ENCODE assay signal across 18 cellular contexts in the genomic region with DNA sequence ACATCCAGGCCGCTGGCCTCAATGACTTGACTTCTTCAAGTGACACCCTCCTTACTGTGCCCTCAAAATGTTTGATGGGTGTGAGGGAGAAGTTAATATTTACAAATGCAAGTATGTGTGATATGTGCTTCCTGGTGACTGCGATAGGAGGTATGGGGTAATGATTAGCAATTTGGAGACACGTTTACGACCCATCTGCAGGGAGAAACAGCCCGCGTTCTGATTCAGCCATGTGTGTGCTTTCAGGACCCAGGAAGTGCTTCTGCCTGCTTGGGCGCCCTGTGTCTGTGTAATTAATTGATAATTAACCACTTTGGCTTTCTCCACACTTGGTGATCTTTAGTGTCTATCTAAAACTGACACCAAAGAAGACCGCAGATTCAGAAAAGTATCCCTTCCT. TPM values are rescaled to one million over a fixed set of nuclear protein-coding genes. Genes with fewer than 3 reads are reported as not detected.
DNase-seq lines count a peak whose midpoint lies in the region; ATAC-seq, FAIRE-seq and TF ChIP-seq lines count a peak whose summit lies in the region.
"Had no signal": no experiment of that assay in that cellular context is flagged by ENCODE, and none has a peak within 500 bp of the region (broad histone marks: within the 10 kb centered on the region; RNA-seq: fewer than 3 reads in every experiment).

No MANE protein-coding gene starts in this region.

- DNase-seq in GM19239 (ENCODE audit: insufficient read length, low spot score) (peak; percentile 53), LoVo (ENCODE audit: low spot score) (peak; percentile 8), kidney tubule cell (ENCODE audit: low spot score) (peak; percentile 99), small intestine (peak; percentile 72), GM13977 (ENCODE audit: low spot score) (no peak), GM12891 (ENCODE audit: insufficient read length, low spot score) (no peak)
- DNase-seq: activated CD4-positive, alpha-beta T cell treated with anti-CD3 and anti-CD28 coated beads, Interleukin-2, amount 10 ng/mL, durations not matched to agents 7 days and 5 days; BE2C; NCI-H1105; NCI-H526 treated with DMSO at 0.1 percent for 48 hours; ovary; Right ventricle myocardium superior; stimulated activated CD4-positive, alpha-beta T cell treated with anti-CD3 and anti-CD28 coated beads, Interleukin-1b, Interleukin-23, amount 100 ng/mL, for 48 hours; stimulated activated naive CD4-positive, alpha-beta T cell treated with Interleukin-2 at 50 U/mL for 16 hours; T-cell; tibial artery had no signal

- H3K27ac ChIP-seq in small intestine (ENCODE audit: low read depth in 1 of 2, low read length in 1 of 2): peak overlapping the region in 1 of 2 donors; percentile 38
- H3K27ac ChIP-seq: ovary, tibial artery had no signal

- WGBS in small intestine, 3 donors: 13 to 57% (median 31%) methylated on average over 8 of the region's 8 CpGs

- TF ChIP-seq POLR2A in GM12891 (IDR thresholded peaks at IDR 0.05; ENCODE audit: low read depth, low read length): no peak

- no peak for ATAC-seq in HG02981 (IDR thresholded peaks at IDR 0.05; ENCODE audit: unreplicated experiment)
- ATAC-seq: T-cell had no signal

- no peaks in the 10 kb centered on the region for H3K36me3 ChIP-seq in small intestine (ENCODE audit: control insufficient read depth in 2 of 2, insufficient read depth in 2 of 2, low read length in 2 of 2)
- H3K36me3 ChIP-seq: BE2C, ovary had no signal

- peak; percentile 23 for FAIRE-seq in GM19239 (lab: Jason Lieb, UNC)
- no peak for FAIRE-seq in small intestine (lab: Jason Lieb, UNC)
- no peak for FAIRE-seq in GM12891 (lab: Jason Lieb, UNC)
- FAIRE-seq: frontal cortex had no signal

- TF ChIP-seq CTCF in GM13977 (IDR thresholded peaks at IDR 0.05; ENCODE audit: extremely low read depth, insufficient read depth, missing control alignments): no peak

- in situ Hi-C loops in GM13977 (cut with MboI; ENCODE audit: low pct_unique_long_range_greater_than_20kb, low sequenced_read_pairs, unreplicated experiment): no loop called here

- H3K9me3 ChIP-seq in small intestine (ENCODE audit: control insufficient read depth, low read depth): no peaks in the 10 kb centered on the region
- H3K9me3 ChIP-seq: BE2C, ovary, tibial artery had no signal

- no peaks in the 10 kb centered on the region for H3K27me3 ChIP-seq in small intestine (ENCODE audit: control insufficient read depth in 2 of 2, insufficient read depth in 2 of 2, low read length in 2 of 2)
- H3K27me3 ChIP-seq: BE2C, ovary, tibial artery had no signal

- H3K4me1 ChIP-seq in small intestine (ENCODE audit: control insufficient read depth in 2 of 2, insufficient read depth in 1 of 2, low read depth in 1 of 2, low read length in 1 of 2): no peaks in the 10 kb centered on the region
- H3K4me1 ChIP-seq: BE2C, tibial artery had no signal

- no peak overlapping the region for H3K4me3 ChIP-seq in small intestine (ENCODE audit: low read depth in 1 of 2, low read length in 2 of 2)
- H3K4me3 ChIP-seq: ovary, tibial artery had no signal

TF ChIP-seq in GM12891, 5 proteins besides CTCF, POLR2A, EP300 and RAD21:
- TF ChIP-seq POLR2AphosphoS5 (IDR thresholded peaks at IDR 0.05; ENCODE audit: low read depth, low read length) (no peak), TAF1 (IDR thresholded peaks at IDR 0.05; ENCODE audit: low read depth, low read length) (no peak), POU2F2 (IDR thresholded peaks at IDR 0.05; ENCODE audit: low read depth, low read length) (no peak), PAX5 (IDR thresholded peaks at IDR 0.05; ENCODE audit: insufficient read depth, low read length, severe bottlenecking) (no peak), SPI1 (IDR thresholded peaks at IDR 0.05; ENCODE audit: low read depth, low read length) (no peak)

RNA-seq across cellular contexts. Expression of gene SIRPA, which starts 25.0 kb away (rescaled TPM):
- polyA plus RNA-seq in small intestine: 10 to 100 TPM; 11.4 to 27.0 (median 17.8) TPM
- polyA plus RNA-seq in GM12891 (2012; ENCODE audit: low read depth, missing spikeins): 3.3 TPM

Comparison
In these comparisons a context has a peak if more than half of its experiments do, and no peak if none do; other contexts are left out.
1. DNase-seq: peak in GM19239 (single experiment), LoVo (single experiment), kidney tubule cell (single experiment) and small intestine (single experiment); none in GM13977 (single experiment) and GM12891 (single experiment).